19 cellular contexts compared by ENCODE assay signal in genomic region chr2:10221976-10222870, GRCh38.
DNase-seq lines count a peak whose midpoint lies in the region; ATAC-seq, FAIRE-seq and TF ChIP-seq lines count a peak whose summit lies in the region.
"Had no signal": no experiment of that assay in that cellular context is flagged by ENCODE, and none has a peak within 500 bp of the region (broad histone marks: within the 10 kb centered on the region; RNA-seq: fewer than 3 reads in every experiment).

No MANE protein-coding gene starts in this region.

- H3K4me1 Mint-ChIP-seq in neural crest cell (peaks cover 61% of the 10 kb centered on the region), type B pancreatic cell (ENCODE audit: unreplicated experiment) (peaks cover 33% of the 10 kb centered on the region)
- H3K4me1 Mint-ChIP-seq in activated T-helper 1 cell treated with anti-CD3 and anti-CD28 coated beads, Interleukin-12 subunit alpha, Interleukin-12 subunit beta, Interleukin-2, Interleukin-4 antibody, amounts not matched to agents 30 ng/mL and 10 ng/mL and 1 ng/mL, durations not matched to agents 14 hours and 24 hours and 36 hours (ENCODE audit: low read depth), result no peaks in the 10 kb centered on the region
- H3K4me1 Mint-ChIP-seq: CD8-positive, alpha-beta memory T cell had no signal

- H3K4me2 ChIP-seq in HepG2 (ENCODE audit: low read depth, low read length) (no peak overlapping the region), PC-3 (ENCODE audit: low read length) (peak overlapping the region; percentile 72)
- H3K4me2 ChIP-seq: BLaER1 treated with 17β-estradiol and CSF1 and Interleukin-3, amounts not matched to agents 10 nM and 100 nM had no signal

- H3K36me3 Mint-ChIP-seq in neural crest cell (ENCODE audit: low read depth) (no peaks in the 10 kb centered on the region), type B pancreatic cell (no peaks in the 10 kb centered on the region)
- no peaks in the 10 kb centered on the region for H3K36me3 Mint-ChIP-seq in activated T-helper 1 cell treated with anti-CD3 and anti-CD28 coated beads, Interleukin-12 subunit alpha, Interleukin-12 subunit beta, Interleukin-2, Interleukin-4 antibody, amounts not matched to agents 30 ng/mL and 10 ng/mL and 1 ng/mL, durations not matched to agents 14 hours and 24 hours and 36 hours (ENCODE audit: low read depth)
- H3K36me3 Mint-ChIP-seq: CD8-positive, alpha-beta memory T cell had no signal

- no peak overlapping the region for H3K9ac ChIP-seq in HepG2 (ENCODE audit: insufficient read depth, low read depth, low read length)
- no peak overlapping the region for H3K9ac ChIP-seq in PC-3 (ENCODE audit: low read length)
- H3K9ac ChIP-seq: BLaER1 treated with 17β-estradiol and CSF1 and Interleukin-3, amounts not matched to agents 10 nM and 100 nM had no signal

- BruUV-seq in HepG2 (replicated peaks; lab: Mats Ljungman, UMichigan) (no TSS peak), PC-3 (replicated peaks; lab: Mats Ljungman, UMichigan) (no TSS peak)

- H2AFZ ChIP-seq in HepG2 (ENCODE audit: low read length) (no peak overlapping the region), PC-3 (ENCODE audit: low read length) (no peak overlapping the region)

- H3K27me3 ChIP-seq in HepG2 (ENCODE audit: control insufficient read depth in 1 of 2, insufficient read depth in 2 of 2, low read length in 2 of 2), result peaks cover 12 to 50% of the 10 kb centered on the region in 2 experiments; a peak in 4 of 5 replicates
- no peaks in the 10 kb centered on the region for H3K27me3 ChIP-seq in right lobe of liver
- H3K27me3 ChIP-seq in PC-3 (ENCODE audit: low read length), result no peaks in the 10 kb centered on the region
- H3K27me3 ChIP-seq: BLaER1 treated with 17β-estradiol and CSF1 and Interleukin-3, amounts not matched to agents 10 nM and 100 nM; MG63 had no signal

- no peaks in the 10 kb centered on the region for H3K9me2 ChIP-seq in PC-3 (replicated peaks; ENCODE audit: low read length)

- WGBS in HepG2 (ENCODE audit: low lambda C conversion rate), result 58% methylated on average over 19 of the region's 19 CpGs
- WGBS in right lobe of liver (ENCODE audit: insufficient coverage, low coverage, low lambda C conversion rate, missing lambda C conversion rate), result 57% methylated on average over 14 of the region's 19 CpGs

- no peak for FAIRE-seq in HepG2 (lab: Jason Lieb, UNC)
- peak; percentile 9 for FAIRE-seq in urothelium cell line (lab: Jason Lieb, UNC)
- FAIRE-seq: GM12892 had no signal

- intact Hi-C loops in HepG2 (cut with micrococcal nuclease; ENCODE audit: unreplicated experiment) (no loop called here), right lobe of liver (cut with DNase I) (no loop called here), PC-3 (cut with micrococcal nuclease) (no loop called here)
- intact Hi-C loops in activated T-helper 1 cell treated with anti-CD3 and anti-CD28 coated beads, Interleukin-12 subunit alpha, Interleukin-12 subunit beta, Interleukin-2, Interleukin-4 antibody, amounts not matched to agents 30 ng/mL and 10 ng/mL and 1 ng/mL, durations not matched to agents 14 hours and 24 hours and 36 hours (cut with micrococcal nuclease), result no loop called here

- no peak overlapping the region for H3K27ac ChIP-seq in HepG2 (ENCODE audit: extremely low read length, insufficient read depth, low read length)
- no peak overlapping the region for H3K27ac ChIP-seq in right lobe of liver
- peak overlapping the region; percentile 88; the same call in 1 of the 2 replicates for H3K27ac ChIP-seq in PC-3 (ENCODE audit: low read length)
- H3K27ac ChIP-seq: BLaER1 treated with 17β-estradiol and CSF1 and Interleukin-3, amounts not matched to agents 10 nM and 100 nM had no signal

- H3K36me3 ChIP-seq in HepG2 (replicated peaks in 1 of 2; ENCODE audit: control insufficient read depth in 1 of 2, insufficient read depth in 2 of 2, low read length in 2 of 2), result no peaks in the 10 kb centered on the region
- no peaks in the 10 kb centered on the region for H3K36me3 ChIP-seq in right lobe of liver
- no peaks in the 10 kb centered on the region for H3K36me3 ChIP-seq in PC-3 (ENCODE audit: low read depth, low read length)
- H3K36me3 ChIP-seq: BLaER1 treated with 17β-estradiol and CSF1 and Interleukin-3, amounts not matched to agents 10 nM and 100 nM; MG63 had no signal

- no peak for TF ChIP-seq POLR2A in HepG2 (IDR thresholded peaks at IDR 0.05; ENCODE audit: insufficient read depth in 1 of 2, low read depth in 2 of 2, low read length in 2 of 2)
- no peak for TF ChIP-seq POLR2A in right lobe of liver (IDR thresholded peaks at IDR 0.05)

- peak; percentile 44 for TF ChIP-seq CTCF in HepG2 (CRISPR knock-in tag; IDR thresholded peaks at IDR 0.05)
- TF ChIP-seq CTCF in right lobe of liver (IDR thresholded peaks at IDR 0.05), result no peak
- TF ChIP-seq CTCF in PC-3 (conservative IDR thresholded peaks at IDR 0.05; ENCODE audit: low read depth, low read length), result no peak
- TF ChIP-seq CTCF in neural crest cell (conservative IDR thresholded peaks at IDR 0.05), result no peak
- no peak for TF ChIP-seq CTCF in type B pancreatic cell (conservative IDR thresholded peaks at IDR 0.05)

- H3K4me3 ChIP-seq in HepG2 (replicated peaks in 1 of 3; ENCODE audit: insufficient read depth in 1 of 3, low read depth in 2 of 3, low read length in 3 of 3) (no peak overlapping the region), right lobe of liver (no peak overlapping the region), PC-3 (ENCODE audit: low read length) (no peak overlapping the region)
- H3K4me3 ChIP-seq: BLaER1 treated with 17β-estradiol and CSF1 and Interleukin-3, amounts not matched to agents 10 nM and 100 nM; MG63 had no signal

- H3K9me3 Mint-ChIP-seq in neural crest cell (no peaks in the 10 kb centered on the region), type B pancreatic cell (no peaks in the 10 kb centered on the region)
- H3K9me3 Mint-ChIP-seq in activated T-helper 1 cell treated with anti-CD3 and anti-CD28 coated beads, Interleukin-12 subunit alpha, Interleukin-12 subunit beta, Interleukin-2, Interleukin-4 antibody, amounts not matched to agents 30 ng/mL and 10 ng/mL and 1 ng/mL, durations not matched to agents 14 hours and 24 hours and 36 hours, result no peaks in the 10 kb centered on the region
- H3K9me3 Mint-ChIP-seq: CD8-positive, alpha-beta memory T cell; HFFc6 had no signal

- no peak overlapping the region for H3K27ac Mint-ChIP-seq in neural crest cell (ENCODE audit: unreplicated experiment)
- no peak overlapping the region for H3K27ac Mint-ChIP-seq in activated T-helper 1 cell treated with anti-CD3 and anti-CD28 coated beads, Interleukin-12 subunit alpha, Interleukin-12 subunit beta, Interleukin-2, Interleukin-4 antibody, amounts not matched to agents 30 ng/mL and 10 ng/mL and 1 ng/mL, durations not matched to agents 14 hours and 24 hours and 36 hours
- no peak overlapping the region for H3K27ac Mint-ChIP-seq in type B pancreatic cell
- H3K27ac Mint-ChIP-seq: CD8-positive, alpha-beta memory T cell; HFFc6 had no signal

- H3K9me3 ChIP-seq in HepG2 (ENCODE audit: low read length), result no peaks in the 10 kb centered on the region
- H3K9me3 ChIP-seq in right lobe of liver, result no peaks in the 10 kb centered on the region
- H3K9me3 ChIP-seq in PC-3 (ENCODE audit: low read length), result no peaks in the 10 kb centered on the region
- H3K9me3 ChIP-seq: BLaER1 treated with 17β-estradiol and CSF1 and Interleukin-3, amounts not matched to agents 10 nM and 100 nM; MG63 had no signal

- H3K4me1 ChIP-seq in HepG2 (ENCODE audit: insufficient read depth, low read length) (peaks cover 24% of the 10 kb centered on the region), right lobe of liver (no peaks in the 10 kb centered on the region), PC-3 (ENCODE audit: insufficient read depth, low read length) (peaks cover 22% of the 10 kb centered on the region)

- H4K20me1 ChIP-seq in HepG2 (ENCODE audit: insufficient read depth, low read length), result no peaks in the 10 kb centered on the region
- H4K20me1 ChIP-seq in PC-3 (ENCODE audit: low read length), result no peaks in the 10 kb centered on the region

- in situ Hi-C loops in HepG2 (cut with HindIII; ENCODE audit: extremely low pct_ligation_motif_present, low pct_unique_long_range_greater_than_20kb), result no loop called here

- TF ChIP-seq EP300 in HepG2 (IDR thresholded peaks at IDR 0.05; ENCODE audit: low read depth in 2 of 2, low read length in 2 of 2) (no peak), HepG2 (CRISPR knock-in tag; IDR thresholded peaks at IDR 0.05; ENCODE audit: borderline replicate concordance) (no peak)

- peaks cover 4% of the 10 kb centered on the region for H3F3A ChIP-seq in PC-3 (ENCODE audit: low read length, unreplicated experiment)

- POLR2A ChIA-PET in HepG2 (lab: Yijun Ruan, JAX), result no interaction called here
- POLR2A ChIA-PET in PC-3 (lab: Charles Lee; ENCODE audit: unreplicated experiment), result no interaction called here

- DNase-seq in HepG2 (ENCODE audit: low spot score) (no peak), right lobe of liver (no peak), PC-3 (no peak), neural crest cell (ENCODE audit: low read depth, low spot score) (no peak), urothelium cell line (ENCODE audit: low spot score) (no peak), DMS79 treated with DMSO at 0.1 percent for 48 hours (lab: John Stamatoyannopoulos, UW) (no peak), type B pancreatic cell (ENCODE audit: extremely low spot score, unreplicated experiment) (no peak)
- no peak for DNase-seq in activated T-helper 1 cell treated with anti-CD3 and anti-CD28 coated beads, Interleukin-12 subunit alpha, Interleukin-12 subunit beta, Interleukin-2, Interleukin-4 antibody, amounts not matched to agents 30 ng/mL and 10 ng/mL and 1 ng/mL, durations not matched to agents 14 hours and 24 hours and 36 hours (ENCODE audit: low spot score)
- DNase-seq: CD8-positive, alpha-beta memory T cell; H7; HFFc6; Karpas-422; MG63; NCI-H1092; NCI-H1694; NCI-H2081 treated with DMSO at 0.1 percent for 48 hours; NCI-H510A treated with DMSO at 0.1 percent for 48 hours had no signal

- no peak for ATAC-seq in HepG2
- ATAC-seq in right lobe of liver, result no peak
- ATAC-seq in PC-3, result no peak

- H3K79me2 ChIP-seq in HepG2 (ENCODE audit: insufficient read depth, low read length), result no peaks in the 10 kb centered on the region
- H3K79me2 ChIP-seq in PC-3 (ENCODE audit: low read length), result no peaks in the 10 kb centered on the region

- H3K4me3 Mint-ChIP-seq in neural crest cell, result peak overlapping the region; percentile 25
- H3K4me3 Mint-ChIP-seq in activated T-helper 1 cell treated with anti-CD3 and anti-CD28 coated beads, Interleukin-12 subunit alpha, Interleukin-12 subunit beta, Interleukin-2, Interleukin-4 antibody, amounts not matched to agents 30 ng/mL and 10 ng/mL and 1 ng/mL, durations not matched to agents 14 hours and 24 hours and 36 hours, result no peak overlapping the region
- H3K4me3 Mint-ChIP-seq in type B pancreatic cell, result no peak overlapping the region
- H3K4me3 Mint-ChIP-seq: CD8-positive, alpha-beta memory T cell; HFFc6 had no signal

- no peak for TF ChIP-seq RAD21 in HepG2 (CRISPR knock-in tag; IDR thresholded peaks at IDR 0.05)

- CTCF ChIA-PET in HepG2 (lab: Yijun Ruan, JAX; ENCODE audit: low intra/inter-chr PET ratio, low total read pairs) (no interaction called here), PC-3 (lab: Charles Lee) (interaction anchor here (1.2 kb wide), 1 partner anchor 186 kb away, joined by 3 read pairs; no protein-coding TSS in a partner anchor)

- H3K27me3 Mint-ChIP-seq in neural crest cell (ENCODE audit: low read depth), result peaks cover under 1% of the 10 kb centered on the region
- H3K27me3 Mint-ChIP-seq in activated T-helper 1 cell treated with anti-CD3 and anti-CD28 coated beads, Interleukin-12 subunit alpha, Interleukin-12 subunit beta, Interleukin-2, Interleukin-4 antibody, amounts not matched to agents 30 ng/mL and 10 ng/mL and 1 ng/mL, durations not matched to agents 14 hours and 24 hours and 36 hours (ENCODE audit: insufficient read depth), result no peaks in the 10 kb centered on the region
- H3K27me3 Mint-ChIP-seq in type B pancreatic cell, result peaks cover 9% of the 10 kb centered on the region
